In genomic region chr17:58324409-58325288, GRCh38 we compare ENCODE assay signal across 9 cellular contexts. TPM values are rescaled to one million over a fixed set of nuclear protein-coding genes. Genes with fewer than 3 reads are reported as not detected.
A peak's percentile ranks its signal among the peaks of the same experiment; 100 is the strongest.
DNase-seq lines count a peak whose midpoint lies in the region; ATAC-seq, FAIRE-seq and TF ChIP-seq lines count a peak whose summit lies in the region.
"Had no signal": no experiment of that assay in that cellular context is flagged by ENCODE, and none has a peak within 500 bp of the region (broad histone marks: within the 10 kb centered on the region; RNA-seq: fewer than 3 reads in every experiment).

No MANE protein-coding gene starts in this region.

- FAIRE-seq in GM12891 (lab: Jason Lieb, UNC), result peak; percentile 78
- no peak for FAIRE-seq in endothelial cell of umbilical vein (lab: Jason Lieb, UNC)

- H3K36me3 ChIP-seq in endothelial cell of umbilical vein (ENCODE audit: control insufficient read depth in 2 of 2, extremely low read depth in 1 of 2, insufficient read depth in 2 of 2, low read length in 2 of 2), result no peaks in the 10 kb centered on the region

- H3K4me2 ChIP-seq in endothelial cell of umbilical vein (ENCODE audit: insufficient read depth, low read length), result no peak overlapping the region
- H3K4me2 ChIP-seq: PC-9 had no signal

- no peaks in the 10 kb centered on the region for H3K9me3 Mint-ChIP-seq in naive B cell

- TF ChIP-seq CTCF in endothelial cell of umbilical vein (IDR thresholded peaks at IDR 0.05; ENCODE audit: extremely low read depth in 1 of 2, insufficient read depth in 1 of 2, low read depth in 1 of 2, low read length in 2 of 2), result no peak

- H3K4me1 ChIP-seq in endothelial cell of umbilical vein (ENCODE audit: control insufficient read depth, extremely low read depth, insufficient read depth, low read length), result no peaks in the 10 kb centered on the region

- no peaks in the 10 kb centered on the region for H4K20me1 ChIP-seq in endothelial cell of umbilical vein (replicated peaks; ENCODE audit: control insufficient read depth, extremely low read depth, insufficient read depth, low read length)

- no peak overlapping the region for H3K27ac ChIP-seq in endothelial cell of umbilical vein (ENCODE audit: insufficient read depth, low read depth, low read length)
- H3K27ac ChIP-seq: PC-9 had no signal

- H3K4me3 Mint-ChIP-seq in naive B cell, result peak overlapping the region; percentile 48 to 100 (median 76)

- no peaks in the 10 kb centered on the region for H3K9me3 ChIP-seq in endothelial cell of umbilical vein (replicated peaks; ENCODE audit: control insufficient read depth, insufficient read depth, low read length)

- H2AFZ ChIP-seq in endothelial cell of umbilical vein (ENCODE audit: low read depth, low read length), result no peak overlapping the region
- H2AFZ ChIP-seq: PC-9 had no signal

- no peaks in the 10 kb centered on the region for H3K27me3 Mint-ChIP-seq in naive B cell

- H3K9ac ChIP-seq in endothelial cell of umbilical vein (replicated peaks; ENCODE audit: extremely low read depth, insufficient read depth, low read length), result no peak overlapping the region

- no peak overlapping the region for H3K4me3 ChIP-seq in endothelial cell of umbilical vein (replicated peaks in 1 of 3; ENCODE audit: insufficient read depth in 1 of 3, low read depth in 1 of 3, low read length in 3 of 3)
- H3K4me3 ChIP-seq: PC-9 had no signal

- no peaks in the 10 kb centered on the region for H3K79me2 ChIP-seq in endothelial cell of umbilical vein (ENCODE audit: control insufficient read depth, insufficient read depth, low read length)

- CTCF ChIA-PET in endothelial cell of umbilical vein (lab: Charles Lee), result no interaction called here
- CTCF ChIA-PET in HEK293T (lab: Yijun Ruan, JAX), result no interaction called here

- no peaks in the 10 kb centered on the region for H3K9me1 ChIP-seq in endothelial cell of umbilical vein (replicated peaks; ENCODE audit: control insufficient read depth, extremely low read depth, insufficient read depth, low read length)

- peaks cover 23 to 25% of the 10 kb centered on the region in 2 experiments for H3K27me3 ChIP-seq in endothelial cell of umbilical vein (ENCODE audit: control insufficient read depth in 2 of 2, insufficient read depth in 2 of 2, low read length in 2 of 2)

- intact Hi-C loops in endothelial cell of umbilical vein (cut with micrococcal nuclease), result no loop called here

- BruUV-seq in endothelial cell of umbilical vein (replicated peaks; lab: Mats Ljungman, UMichigan), result no TSS peak

- H3K4me1 Mint-ChIP-seq in naive B cell, result peaks cover 50 to 66% (median 55%) of the 10 kb centered on the region in 3 donors

- dilution Hi-C loops in endothelial cell of umbilical vein (cut with MboI; ENCODE audit: extremely low pct_ligation_motif_present, low sequenced_read_pairs), result no loop called here

- TF ChIP-seq POLR2A in GM12891 (IDR thresholded peaks at IDR 0.05; ENCODE audit: low read depth, low read length) (peak; percentile 70), endothelial cell of umbilical vein (IDR thresholded peaks at IDR 0.05; ENCODE audit: low read depth, low read length) (no peak)

- no peak for DNase-seq in GM12891 (ENCODE audit: insufficient read length, low spot score)
- peak; percentile 33 for DNase-seq in NCI-H748 treated with DMSO at 0.1 percent for 48 hours (lab: John Stamatoyannopoulos, UW)
- no peak for DNase-seq in endothelial cell of umbilical vein (ENCODE audit: low read depth, low spot score)
- no peak for DNase-seq in naive B cell
- no peak for DNase-seq in stimulated activated CD4-positive, alpha-beta T cell treated with anti-CD3 and anti-CD28 coated beads, Interleukin-12 subunit alpha, Interleukin-12 subunit beta, amount 100 ng/mL, for 4 hours
- DNase-seq in HEK293T (ENCODE audit: extremely low spot score), result no peak
- DNase-seq in activated CD8-positive, alpha-beta memory T cell treated with anti-CD3 and anti-CD28 coated beads, Interleukin-2, amount 50 U/mL, for 48 hours, result no peak

- ATAC-seq in naive B cell (ENCODE audit: low read depth in 2 of 2) (peak; percentile 5 to 6), HG03457 (IDR thresholded peaks at IDR 0.05; ENCODE audit: unreplicated experiment) (no peak)

- POLR2A ChIA-PET in endothelial cell of umbilical vein (lab: Charles Lee), result no interaction called here
- POLR2A ChIA-PET in HEK293T (lab: Yijun Ruan, JAX), result interaction anchor here (1.9 kb wide), 1 partner anchor 27 kb away, joined by 7 read pairs; the partner anchor contains the start of gene SUPT4H1

- no peaks in the 10 kb centered on the region for H3K36me3 Mint-ChIP-seq in naive B cell

- peak overlapping the region in 3 of 6 donors; percentile 32 to 87 (median 52) for H3K27ac Mint-ChIP-seq in naive B cell

TF ChIP-seq in GM12891, 5 proteins besides CTCF, POLR2A, EP300 and RAD21:
- TF ChIP-seq POU2F2 (IDR thresholded peaks at IDR 0.05; ENCODE audit: low read depth, low read length) (no peak; the same call in 1 of the 2 replicates), SPI1 (IDR thresholded peaks at IDR 0.05; ENCODE audit: low read depth, low read length) (no peak), TAF1 (IDR thresholded peaks at IDR 0.05; ENCODE audit: low read depth, low read length) (no peak), POLR2AphosphoS5 (IDR thresholded peaks at IDR 0.05; ENCODE audit: low read depth, low read length) (no peak; the same call in none of the 2 replicates), PAX5 (IDR thresholded peaks at IDR 0.05; ENCODE audit: insufficient read depth, low read length, severe bottlenecking) (no peak)

TF ChIP-seq in endothelial cell of umbilical vein, 7 proteins besides CTCF, POLR2A, EP300 and RAD21 (continues in another document):
- TF ChIP-seq MYC (IDR thresholded peaks at IDR 0.05; ENCODE audit: low read depth, low read length) (no peak), POLR2AphosphoS5 (IDR thresholded peaks at IDR 0.05; ENCODE audit: insufficient read depth, low read depth, low read length) (no peak), FOS (IDR thresholded peaks at IDR 0.05; ENCODE audit: borderline replicate concordance, insufficient read depth, low read length) (no peak), EZH2 (IDR thresholded peaks at IDR 0.05; ENCODE audit: borderline replicate concordance, low read depth, low read length, severe bottlenecking) (peak; percentile 83)
- TF ChIP-seq, protein P1, sequence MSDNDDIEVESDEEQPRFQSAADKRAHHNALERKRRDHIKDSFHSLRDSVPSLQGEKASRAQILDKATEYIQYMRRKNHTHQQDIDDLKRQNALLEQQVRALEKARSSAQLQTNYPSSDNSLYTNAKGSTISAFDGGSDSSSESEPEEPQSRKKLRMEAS (IDR thresholded peaks at IDR 0.05; ENCODE audit: insufficient read depth, insufficient read length), result no peak

TF ChIP-seq in HEK293T, 16 proteins besides CTCF, POLR2A, EP300 and RAD21 (continues in another document):
- TF ChIP-seq LEF1 (IDR thresholded peaks at IDR 0.05; ENCODE audit: borderline replicate concordance) (no peak), FOXA1 (IDR thresholded peaks at IDR 0.05) (no peak), TARDBP (IDR thresholded peaks at IDR 0.05) (no peak), NFRKB (IDR thresholded peaks at IDR 0.05) (no peak), PKNOX1 (IDR thresholded peaks at IDR 0.05) (no peak), SP1 (IDR thresholded peaks at IDR 0.05) (no peak)

RNA-seq across cellular contexts. Expression of gene TSPOAP1, which starts 3.9 kb away (rescaled TPM):
- polyA plus RNA-seq in GM12891 (2012; ENCODE audit: low read depth, missing spikeins), result 11.0 TPM
- not detected in 2 replicates for total RNA-seq in endothelial cell of umbilical vein
- not detected in 2 replicates for polyA plus RNA-seq in endothelial cell of umbilical vein
- not detected in 2 replicates for polyA plus RNA-seq in endothelial cell of umbilical vein (2011; cell fraction: cytosol; rRNA removed)
- not detected in 2 replicates for polyA plus RNA-seq in endothelial cell of umbilical vein (2011; cell fraction: nucleus; rRNA removed)
- not detected in 2 replicates for polyA plus RNA-seq in endothelial cell of umbilical vein (2012)
- polyA minus RNA-seq in endothelial cell of umbilical vein, result not detected in 2 replicates
- polyA minus RNA-seq in endothelial cell of umbilical vein (2011; cell fraction: cytosol; rRNA and poly(A)+ RNA removed), result not detected
- not detected in 2 replicates for polyA minus RNA-seq in endothelial cell of umbilical vein (2011; cell fraction: nucleus; rRNA and poly(A)+ RNA removed)
- polyA plus RNA-seq in naive B cell (ENCODE audit: low read depth in 6 of 6), result under 1 TPM in 4 of 6 donors, not detected in 2; 0.03 to 0.58 (median 0.38) TPM

RNA-seq across cellular contexts. Expression of gene SUPT4H1, which starts 27.4 kb away (rescaled TPM):
- polyA plus RNA-seq in GM12891 (2012; ENCODE audit: low read depth, missing spikeins), result 122 TPM
- 70.9 and 77.5 TPM in 2 replicates for total RNA-seq in endothelial cell of umbilical vein
- polyA plus RNA-seq in endothelial cell of umbilical vein (112 and 154 TPM in 2 replicates), naive B cell (ENCODE audit: low read depth in 6 of 6) (100 to 1,000 TPM in 4 of 6 donors, 10 to 100 TPM in 2; 77.4 to 128 (median 110) TPM)
- polyA plus RNA-seq in endothelial cell of umbilical vein (2011; cell fraction: cytosol; rRNA removed), result 103 and 166 TPM in 2 replicates
- polyA plus RNA-seq in endothelial cell of umbilical vein (2011; cell fraction: nucleus; rRNA removed), result 58.2 and 63.9 TPM in 2 replicates
- 136 and 149 TPM in 2 replicates for polyA plus RNA-seq in endothelial cell of umbilical vein (2012)
- 101 and 131 TPM in 2 replicates for polyA minus RNA-seq in endothelial cell of umbilical vein
- polyA minus RNA-seq in endothelial cell of umbilical vein (2011; cell fraction: cytosol; rRNA and poly(A)+ RNA removed), result 42.7 TPM
- polyA minus RNA-seq in endothelial cell of umbilical vein (2011; cell fraction: nucleus; rRNA and poly(A)+ RNA removed), result 17.9 and 22.6 TPM in 2 replicates

RNA-seq across cellular contexts. Expression of gene MPO, which starts 43.9 kb away (rescaled TPM):
- 0.15 TPM for polyA plus RNA-seq in GM12891 (2012; ENCODE audit: low read depth, missing spikeins)
- not detected in 2 replicates for total RNA-seq in endothelial cell of umbilical vein
- polyA plus RNA-seq in endothelial cell of umbilical vein (0.02 TPM in 1 of 2 replicates, not detected in the other), naive B cell (ENCODE audit: low read depth in 6 of 6) (under 1 TPM in 2 of 6 donors, not detected in 4; 0.12 to 0.29 TPM)
- 0.01 TPM in 1 of 2 replicates, not detected in the other for polyA plus RNA-seq in endothelial cell of umbilical vein (2011; cell fraction: cytosol; rRNA removed)
- 0.04 TPM in 1 of 2 replicates, not detected in the other for polyA plus RNA-seq in endothelial cell of umbilical vein (2011; cell fraction: nucleus; rRNA removed)
- polyA plus RNA-seq in endothelial cell of umbilical vein (2012), result 0.05 TPM in 1 of 2 replicates, not detected in the other
- polyA minus RNA-seq in endothelial cell of umbilical vein, result 0.10 TPM in 1 of 2 replicates, not detected in the other
- not detected for polyA minus RNA-seq in endothelial cell of umbilical vein (2011; cell fraction: cytosol; rRNA and poly(A)+ RNA removed)
- not detected in 2 replicates for polyA minus RNA-seq in endothelial cell of umbilical vein (2011; cell fraction: nucleus; rRNA and poly(A)+ RNA removed)
- total RNA-seq: PC-9 had no signal
